ENCODE assay signal across 17 cellular contexts in genomic region chr11:106172389-106172991, GRCh38.
A peak's percentile ranks its signal among the peaks of the same experiment; 100 is the strongest.
DNase-seq lines count a peak whose midpoint lies in the region; ATAC-seq and TF ChIP-seq lines count a peak whose summit lies in the region.
"Had no signal": no experiment of that assay in that cellular context is flagged by ENCODE, and none has a peak within 500 bp of the region (broad histone marks: within the 10 kb centered on the region; RNA-seq: fewer than 3 reads in every experiment).

No MANE protein-coding gene starts in this region.

- H3K9me3 ChIP-seq in mesenchymal stem cell (ENCODE audit: control insufficient read depth, low read length): peaks cover 3% of the 10 kb centered on the region
- H3K9me3 ChIP-seq in heart right ventricle: peaks cover 0 to 15% (median 5%) of the 10 kb centered on the region in 11 donors

- H2BK12ac ChIP-seq in mesenchymal stem cell (ENCODE audit: low read length in 2 of 2): no peak overlapping the region

- H2AK5ac ChIP-seq in mesenchymal stem cell (ENCODE audit: low read length, severe bottlenecking): no peak overlapping the region

- peaks cover 1% of the 10 kb centered on the region for H3K9me3 Mint-ChIP-seq in activated T-cell treated with anti-CD3 and anti-CD28 coated beads, Interleukin-2, amount 50 U/mL, for 4 hours

- no peaks in the 10 kb centered on the region for H3K79me1 ChIP-seq in mesenchymal stem cell (replicated peaks; ENCODE audit: low read length, poor library complexity, severe bottlenecking)

- no peak overlapping the region for H3K14ac ChIP-seq in mesenchymal stem cell (ENCODE audit: low read length in 2 of 2)

- no peaks in the 10 kb centered on the region for H3K36me3 ChIP-seq in mesenchymal stem cell (ENCODE audit: control insufficient read depth in 1 of 2, insufficient read depth in 2 of 2, low read depth in 1 of 2, low read length in 2 of 2)
- H3K36me3 ChIP-seq in heart right ventricle: no peaks in the 10 kb centered on the region
- H3K36me3 ChIP-seq: left lung had no signal

- no peak overlapping the region for H4K91ac ChIP-seq in mesenchymal stem cell (ENCODE audit: low read length)

- no peak overlapping the region for H4K8ac ChIP-seq in mesenchymal stem cell (ENCODE audit: low read length)

- intact Hi-C loops in heart right ventricle (cut with DNase I): no loop called here

- no peak overlapping the region for H3K18ac ChIP-seq in mesenchymal stem cell (ENCODE audit: low read depth in 1 of 2, low read length in 2 of 2)

- no peak for ATAC-seq in heart right ventricle
- no peak for ATAC-seq in activated T-cell treated with anti-CD3 and anti-CD28 coated beads, Interleukin-2, amount 50 U/mL, for 4 hours
- ATAC-seq: HepG2, left lung had no signal

- no peak overlapping the region for H2BK15ac ChIP-seq in mesenchymal stem cell (ENCODE audit: low read depth, poor library complexity, severe bottlenecking)

- no peak overlapping the region for H3K4me2 ChIP-seq in mesenchymal stem cell (ENCODE audit: low read length, poor library complexity, severe bottlenecking)

- H3K4me1 ChIP-seq in mesenchymal stem cell (ENCODE audit: control insufficient read depth, insufficient read depth, low read depth, low read length) (no peaks in the 10 kb centered on the region), heart right ventricle (no peaks in the 10 kb centered on the region)
- H3K4me1 ChIP-seq: left lung had no signal

- no peak overlapping the region for H3K4ac ChIP-seq in mesenchymal stem cell (ENCODE audit: low read depth in 1 of 2, low read length in 2 of 2)

- TF ChIP-seq CTCF in heart right ventricle (IDR thresholded peaks at IDR 0.05): no peak

- H3K9ac ChIP-seq in mesenchymal stem cell (ENCODE audit: low read length): peak overlapping the region; percentile 34

- H3K27ac ChIP-seq in mesenchymal stem cell (ENCODE audit: low read length, poor library complexity, severe bottlenecking) (no peak overlapping the region), heart right ventricle (no peak overlapping the region)
- H3K27ac ChIP-seq: dorsolateral prefrontal cortex, left lung had no signal

- no peak overlapping the region for H2AFZ ChIP-seq in mesenchymal stem cell (ENCODE audit: low read depth, low read length)

- 92% methylated on average over 4 of the region's 4 CpGs for WGBS in mesenchymal stem cell
- 81 to 92% methylated on average over 4 of the region's 4 CpGs for WGBS in heart right ventricle, 2 donors

- H3K4me3 Mint-ChIP-seq in activated T-cell treated with anti-CD3 and anti-CD28 coated beads, Interleukin-2, amount 50 U/mL, for 4 hours: no peak overlapping the region
- H3K4me3 Mint-ChIP-seq: activated naive CD4-positive, alpha-beta T cell treated with anti-CD3 and anti-CD28 coated beads for 36 hours had no signal

- no peaks in the 10 kb centered on the region for H3K27me3 Mint-ChIP-seq in activated T-cell treated with anti-CD3 and anti-CD28 coated beads, Interleukin-2, amount 50 U/mL, for 4 hours (ENCODE audit: low read depth)

- H3K27me3 ChIP-seq in mesenchymal stem cell (ENCODE audit: control insufficient read depth in 1 of 2, insufficient read depth in 1 of 2, low read length in 2 of 2) (no peaks in the 10 kb centered on the region), heart right ventricle (no peaks in the 10 kb centered on the region)
- H3K27me3 ChIP-seq: dorsolateral prefrontal cortex, left lung had no signal

- DNase-seq in GM04504 (ENCODE audit: low read depth): peak; percentile 21
- peak; percentile 81 for DNase-seq in NCI-H69 (lab: John Stamatoyannopoulos, UW)
- peak; percentile 95 for DNase-seq in dedifferentiated amniotic fluid mesenchymal stem cell (ENCODE audit: extremely low spot score)
- no peak for DNase-seq in mesenchymal stem cell
- no peak for DNase-seq in middle frontal gyrus (ENCODE audit: extremely low spot score, low spot score)
- DNase-seq in GM19238 (ENCODE audit: insufficient read length, low spot score): no peak
- no peak for DNase-seq in heart right ventricle
- no peak for DNase-seq in activated T-cell treated with anti-CD3 and anti-CD28 coated beads, Interleukin-2, amount 50 U/mL, for 4 hours
- DNase-seq: activated CD4-positive, alpha-beta T cell treated with anti-CD3 and anti-CD28 coated beads, Interleukin-2, amount 50 U/mL, for 1 hour; activated naive CD4-positive, alpha-beta T cell treated with anti-CD3 and anti-CD28 coated beads for 36 hours; dorsolateral prefrontal cortex; left lung; NCI-H82; posterior cingulate gyrus; stimulated activated CD4-positive, alpha-beta T cell treated with anti-CD3 and anti-CD28 coated beads, Interleukin-4, amount 100 ng/mL, for 1 hour had no signal

- no peak overlapping the region for H2BK5ac ChIP-seq in mesenchymal stem cell (ENCODE audit: low read depth, low read length, poor library complexity, severe bottlenecking)

- no peaks in the 10 kb centered on the region for H3K4me1 Mint-ChIP-seq in activated T-cell treated with anti-CD3 and anti-CD28 coated beads, Interleukin-2, amount 50 U/mL, for 4 hours (ENCODE audit: low read depth)

- peak overlapping the region in 1 of 2 experiments; percentile 36 for H3K4me3 ChIP-seq in mesenchymal stem cell (ENCODE audit: insufficient read depth in 1 of 2, low read depth in 1 of 2, low read length in 2 of 2)
- no peak overlapping the region for H3K4me3 ChIP-seq in heart right ventricle
- H3K4me3 ChIP-seq: dorsolateral prefrontal cortex, left lung, skin epidermis had no signal

- no peak overlapping the region for H3K23ac ChIP-seq in mesenchymal stem cell (ENCODE audit: low read length in 2 of 2)

- H2BK120ac ChIP-seq in mesenchymal stem cell (ENCODE audit: low read depth, low read length): no peak overlapping the region

- H3K36me3 Mint-ChIP-seq in activated T-cell treated with anti-CD3 and anti-CD28 coated beads, Interleukin-2, amount 50 U/mL, for 4 hours (ENCODE audit: insufficient read depth): no peaks in the 10 kb centered on the region

Comparison
In these comparisons a context has a peak if more than half of its experiments do, and no peak if none do; other contexts are left out.
1. DNase-seq: peak in GM04504 (single experiment), NCI-H69 (single experiment) and dedifferentiated amniotic fluid mesenchymal stem cell (single experiment); none in mesenchymal stem cell (single experiment), middle frontal gyrus (single experiment), GM19238 (single experiment), heart right ventricle (0 of 2) and activated T-cell treated with anti-CD3 and anti-CD28 coated beads, Interleukin-2, amount 50 U/mL, for 4 hours (single experiment).